In the genomic region with DNA sequence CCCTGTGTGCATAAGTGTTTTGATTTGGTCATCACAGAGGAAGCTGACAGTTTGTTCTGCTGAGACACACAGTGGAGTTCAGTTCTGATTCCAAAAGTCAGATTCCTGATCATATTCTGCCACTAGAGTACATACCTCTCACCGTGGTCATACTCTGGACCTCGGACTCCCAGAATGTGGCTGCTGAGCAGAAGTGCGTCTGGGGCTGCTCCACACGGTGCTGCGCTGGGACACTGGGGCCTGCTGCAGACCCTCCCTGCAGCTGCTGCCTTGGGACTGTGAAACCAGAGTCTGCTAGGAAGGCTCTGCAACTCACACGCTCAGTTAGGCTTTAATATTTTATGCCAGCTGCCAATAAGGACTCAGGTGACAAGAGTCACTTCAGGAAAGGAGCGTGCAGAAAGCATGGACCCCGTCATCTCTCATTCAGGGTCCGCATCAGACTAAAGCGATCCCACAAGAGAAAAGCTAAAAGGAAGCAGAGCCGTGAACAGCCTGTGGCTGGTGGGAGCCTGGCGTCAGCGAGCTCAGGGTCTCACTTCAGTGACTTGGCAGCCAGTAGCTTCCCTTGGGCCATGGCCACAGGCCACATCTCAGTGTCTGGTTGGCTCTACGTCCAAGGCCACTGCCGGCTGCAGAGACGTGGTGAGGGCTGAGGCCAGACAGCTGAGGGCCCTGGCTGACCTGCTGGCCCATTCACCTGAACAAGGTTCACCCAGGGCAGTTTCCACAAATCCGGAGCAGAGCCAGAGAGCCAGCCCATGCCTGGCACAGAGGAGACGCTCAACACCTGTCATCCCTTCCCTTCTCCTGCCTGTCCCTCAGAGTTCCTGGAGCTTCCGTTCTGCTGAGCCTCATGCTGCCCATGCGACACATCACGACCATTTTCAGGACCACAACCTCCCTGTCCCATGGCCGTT, we compare ENCODE assay signal across 2 cellular contexts.
TF ChIP-seq lines count a peak whose summit lies in the region.

No MANE protein-coding gene starts in this region.

TF ChIP-seq in SK-N-SH treated with all-trans-retinoic acid at 6 μM for 48 hours, 23 proteins besides CTCF, POLR2A, EP300 and RAD21 (continued from another document):
- TF ChIP-seq POU6F1 (CRISPR knock-in tag; IDR thresholded peaks at IDR 0.05; ENCODE audit: borderline replicate concordance, low read depth): no peak

TF ChIP-seq in HepG2, 621 proteins besides CTCF, POLR2A, EP300 and RAD21 (continued from another document and continues in another):
- TF ChIP-seq AKNA (CRISPR knock-in tag; IDR thresholded peaks at IDR 0.05; ENCODE audit: borderline replicate concordance): no peak
- 0 out of 2 replicates have a peak, but pooled peaks have one; percentile 23 for TF ChIP-seq ZNF3 (CRISPR knock-in tag; IDR thresholded peaks at IDR 0.05)
- no peak for TF ChIP-seq SP1 (IDR thresholded peaks at IDR 0.05)
- no peak; the same call in 1 of the 2 replicates for TF ChIP-seq SP1 (CRISPR knock-in tag; IDR thresholded peaks at IDR 0.05)
- no peak for TF ChIP-seq NR3C1 (CRISPR knock-in tag; IDR thresholded peaks at IDR 0.05)
- peak; percentile 80 for TF ChIP-seq ZNF598 (CRISPR knock-in tag; IDR thresholded peaks at IDR 0.05; ENCODE audit: borderline replicate concordance)
- TF ChIP-seq NFE2L1 (CRISPR knock-in tag; IDR thresholded peaks at IDR 0.05; ENCODE audit: borderline replicate concordance): no peak
- peak; percentile 79; the same call in 1 of the 2 replicates for TF ChIP-seq ZBTB7A (CRISPR knock-in tag; IDR thresholded peaks at IDR 0.05)
- TF ChIP-seq GRHL1 (CRISPR knock-in tag; conservative IDR thresholded peaks at IDR 0.05): no peak
- TF ChIP-seq SMARCC2 (IDR thresholded peaks at IDR 0.05): no peak
- TF ChIP-seq ATF1 (CRISPR knock-in tag; IDR thresholded peaks at IDR 0.05): no peak
- peak; percentile 92 for TF ChIP-seq HDAC1 (CRISPR knock-in tag; IDR thresholded peaks at IDR 0.05)
- TF ChIP-seq ZNF225 (CRISPR knock-in tag; IDR thresholded peaks at IDR 0.05): 0 out of 2 replicates have a peak, but pooled peaks have one; percentile 78
- TF ChIP-seq, protein P1, sequence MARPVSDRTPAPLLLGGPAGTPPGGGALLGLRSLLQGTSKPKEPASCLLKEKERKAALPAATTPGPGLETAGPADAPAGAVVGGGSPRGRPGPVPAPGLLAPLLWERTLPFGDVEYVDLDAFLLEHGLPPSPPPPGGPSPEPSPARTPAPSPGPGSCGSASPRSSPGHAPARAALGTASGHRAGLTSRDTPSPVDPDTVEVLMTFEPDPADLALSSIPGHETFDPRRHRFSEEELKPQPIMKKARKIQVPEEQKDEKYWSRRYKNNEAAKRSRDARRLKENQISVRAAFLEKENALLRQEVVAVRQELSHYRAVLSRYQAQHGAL (CRISPR knock-in tag; IDR thresholded peaks at IDR 0.05; ENCODE audit: not compliant biosample characterization): peak; percentile 29
- TF ChIP-seq MED13 (CRISPR knock-in tag; IDR thresholded peaks at IDR 0.05): peak; percentile 60; the same call in 1 of the 2 replicates
- TF ChIP-seq ZNF550 (CRISPR knock-in tag; IDR thresholded peaks at IDR 0.05; ENCODE audit: borderline replicate concordance): no peak
- TF ChIP-seq ZNF333 (CRISPR knock-in tag; IDR thresholded peaks at IDR 0.05; ENCODE audit: borderline replicate concordance): peak; percentile 61; the same call in 1 of the 2 replicates
- TF ChIP-seq CHD2 (IDR thresholded peaks at IDR 0.05; ENCODE audit: low read depth, low read length): no peak
- TF ChIP-seq, protein P2, sequence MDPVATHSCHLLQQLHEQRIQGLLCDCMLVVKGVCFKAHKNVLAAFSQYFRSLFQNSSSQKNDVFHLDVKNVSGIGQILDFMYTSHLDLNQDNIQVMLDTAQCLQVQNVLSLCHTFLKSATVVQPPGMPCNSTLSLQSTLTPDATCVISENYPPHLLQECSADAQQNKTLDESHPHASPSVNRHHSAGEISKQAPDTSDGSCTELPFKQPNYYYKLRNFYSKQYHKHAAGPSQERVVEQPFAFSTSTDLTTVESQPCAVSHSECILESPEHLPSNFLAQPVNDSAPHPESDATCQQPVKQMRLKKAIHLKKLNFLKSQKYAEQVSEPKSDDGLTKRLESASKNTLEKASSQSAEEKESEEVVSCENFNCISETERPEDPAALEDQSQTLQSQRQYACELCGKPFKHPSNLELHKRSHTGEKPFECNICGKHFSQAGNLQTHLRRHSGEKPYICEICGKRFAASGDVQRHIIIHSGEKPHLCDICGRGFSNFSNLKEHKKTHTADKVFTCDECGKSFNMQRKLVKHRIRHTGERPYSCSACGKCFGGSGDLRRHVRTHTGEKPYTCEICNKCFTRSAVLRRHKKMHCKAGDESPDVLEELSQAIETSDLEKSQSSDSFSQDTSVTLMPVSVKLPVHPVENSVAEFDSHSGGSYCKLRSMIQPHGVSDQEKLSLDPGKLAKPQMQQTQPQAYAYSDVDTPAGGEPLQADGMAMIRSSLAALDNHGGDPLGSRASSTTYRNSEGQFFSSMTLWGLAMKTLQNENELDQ (CRISPR knock-in tag; IDR thresholded peaks at IDR 0.05; ENCODE audit: borderline replicate concordance): 0 out of 2 replicates have a peak, but pooled peaks have one; percentile 70
- TF ChIP-seq FOXJ3 (CRISPR knock-in tag; IDR thresholded peaks at IDR 0.05; ENCODE audit: borderline replicate concordance): peak; percentile 55; the same call in 1 of the 2 replicates
- TF ChIP-seq, protein P3, sequence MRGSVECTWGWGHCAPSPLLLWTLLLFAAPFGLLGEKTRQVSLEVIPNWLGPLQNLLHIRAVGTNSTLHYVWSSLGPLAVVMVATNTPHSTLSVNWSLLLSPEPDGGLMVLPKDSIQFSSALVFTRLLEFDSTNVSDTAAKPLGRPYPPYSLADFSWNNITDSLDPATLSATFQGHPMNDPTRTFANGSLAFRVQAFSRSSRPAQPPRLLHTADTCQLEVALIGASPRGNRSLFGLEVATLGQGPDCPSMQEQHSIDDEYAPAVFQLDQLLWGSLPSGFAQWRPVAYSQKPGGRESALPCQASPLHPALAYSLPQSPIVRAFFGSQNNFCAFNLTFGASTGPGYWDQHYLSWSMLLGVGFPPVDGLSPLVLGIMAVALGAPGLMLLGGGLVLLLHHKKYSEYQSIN (CRISPR knock-in tag; IDR thresholded peaks at IDR 0.05; ENCODE audit: borderline replicate concordance): no peak
- no peak for TF ChIP-seq SRSF9 (IDR thresholded peaks at IDR 0.05; ENCODE audit: borderline replicate concordance, insufficient read depth, low read depth, low read length, poor library complexity, severe bottlenecking)
- TF ChIP-seq, protein P4, sequence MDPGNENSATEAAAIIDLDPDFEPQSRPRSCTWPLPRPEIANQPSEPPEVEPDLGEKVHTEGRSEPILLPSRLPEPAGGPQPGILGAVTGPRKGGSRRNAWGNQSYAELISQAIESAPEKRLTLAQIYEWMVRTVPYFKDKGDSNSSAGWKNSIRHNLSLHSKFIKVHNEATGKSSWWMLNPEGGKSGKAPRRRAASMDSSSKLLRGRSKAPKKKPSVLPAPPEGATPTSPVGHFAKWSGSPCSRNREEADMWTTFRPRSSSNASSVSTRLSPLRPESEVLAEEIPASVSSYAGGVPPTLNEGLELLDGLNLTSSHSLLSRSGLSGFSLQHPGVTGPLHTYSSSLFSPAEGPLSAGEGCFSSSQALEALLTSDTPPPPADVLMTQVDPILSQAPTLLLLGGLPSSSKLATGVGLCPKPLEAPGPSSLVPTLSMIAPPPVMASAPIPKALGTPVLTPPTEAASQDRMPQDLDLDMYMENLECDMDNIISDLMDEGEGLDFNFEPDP (CRISPR knock-in tag; conservative IDR thresholded peaks at IDR 0.05): 0 out of 2 replicates have a peak, but pooled peaks have one; percentile 12
- peak; percentile 71; the same call in 1 of the 2 replicates for TF ChIP-seq ARNTL (CRISPR knock-in tag; IDR thresholded peaks at IDR 0.05)
- TF ChIP-seq SIN3B (IDR thresholded peaks at IDR 0.05; ENCODE audit: low read length): no peak; the same call in 1 of the 2 replicates
- peak; percentile 96 for TF ChIP-seq TEAD3 (CRISPR knock-in tag; optimal IDR thresholded peaks at IDR 0.05; ENCODE audit: borderline replicate concordance)
- no peak for TF ChIP-seq ZNF432 (CRISPR knock-in tag; IDR thresholded peaks at IDR 0.05; ENCODE audit: borderline replicate concordance)
- TF ChIP-seq SKIL (CRISPR knock-in tag; IDR thresholded peaks at IDR 0.05; ENCODE audit: borderline replicate concordance): peak; percentile 99
- peak; percentile 65; the same call in 1 of the 2 replicates for TF ChIP-seq DR1 (CRISPR knock-in tag; IDR thresholded peaks at IDR 0.05)
- TF ChIP-seq NKX3-1 (CRISPR knock-in tag; IDR thresholded peaks at IDR 0.05): no peak
- TF ChIP-seq ISL2 (CRISPR knock-in tag; IDR thresholded peaks at IDR 0.05): no peak
- TF ChIP-seq NONO (IDR thresholded peaks at IDR 0.05): no peak
- peak; percentile 36 for TF ChIP-seq NONO (CRISPR knock-in tag; conservative IDR thresholded peaks at IDR 0.05)
- peak; percentile 98 for TF ChIP-seq ZSCAN29 (CRISPR knock-in tag; conservative IDR thresholded peaks at IDR 0.05)
- no peak for TF ChIP-seq MZF1 (CRISPR knock-in tag; IDR thresholded peaks at IDR 0.05; ENCODE audit: borderline replicate concordance)
- peak; percentile 52; the same call in 1 of the 2 replicates for TF ChIP-seq NFYC (CRISPR knock-in tag; IDR thresholded peaks at IDR 0.05)
- TF ChIP-seq ZFP36L1 (CRISPR knock-in tag; IDR thresholded peaks at IDR 0.05): no peak; the same call in 1 of the 2 replicates
- TF ChIP-seq HCFC1 (IDR thresholded peaks at IDR 0.05; ENCODE audit: low read depth, low read length): no peak
- TF ChIP-seq JUNB (CRISPR knock-in tag; IDR thresholded peaks at IDR 0.05; ENCODE audit: borderline replicate concordance): 0 out of 2 replicates have a peak, but pooled peaks have one; percentile 37
- TF ChIP-seq ZNF335 (CRISPR knock-in tag; IDR thresholded peaks at IDR 0.05): no peak
- TF ChIP-seq, protein P5, sequence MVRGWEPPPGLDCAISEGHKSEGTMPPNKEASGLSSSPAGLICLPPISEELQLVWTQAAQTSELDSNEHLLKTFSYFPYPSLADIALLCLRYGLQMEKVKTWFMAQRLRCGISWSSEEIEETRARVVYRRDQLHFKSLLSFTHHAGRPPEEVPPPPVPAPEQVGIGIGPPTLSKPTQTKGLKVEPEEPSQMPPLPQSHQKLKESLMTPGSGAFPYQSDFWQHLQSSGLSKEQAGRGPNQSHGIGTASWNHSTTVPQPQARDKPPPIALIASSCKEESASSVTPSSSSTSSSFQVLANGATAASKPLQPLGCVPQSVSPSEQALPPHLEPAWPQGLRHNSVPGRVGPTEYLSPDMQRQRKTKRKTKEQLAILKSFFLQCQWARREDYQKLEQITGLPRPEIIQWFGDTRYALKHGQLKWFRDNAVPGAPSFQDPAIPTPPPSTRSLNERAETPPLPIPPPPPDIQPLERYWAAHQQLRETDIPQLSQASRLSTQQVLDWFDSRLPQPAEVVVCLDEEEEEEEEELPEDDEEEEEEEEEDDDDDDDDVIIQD (CRISPR knock-in tag; IDR thresholded peaks at IDR 0.05; ENCODE audit: low read depth): 0 out of 2 replicates have a peak, but pooled peaks have one; percentile 59
- no peak for TF ChIP-seq SATB2 (CRISPR knock-in tag; IDR thresholded peaks at IDR 0.05)
- peak; percentile 91; the same call in 1 of the 2 replicates for TF ChIP-seq ZNF34 (CRISPR knock-in tag; IDR thresholded peaks at IDR 0.05; ENCODE audit: borderline replicate concordance)
